ENCODE assay signal across 1 cellular context in the genomic region with DNA sequence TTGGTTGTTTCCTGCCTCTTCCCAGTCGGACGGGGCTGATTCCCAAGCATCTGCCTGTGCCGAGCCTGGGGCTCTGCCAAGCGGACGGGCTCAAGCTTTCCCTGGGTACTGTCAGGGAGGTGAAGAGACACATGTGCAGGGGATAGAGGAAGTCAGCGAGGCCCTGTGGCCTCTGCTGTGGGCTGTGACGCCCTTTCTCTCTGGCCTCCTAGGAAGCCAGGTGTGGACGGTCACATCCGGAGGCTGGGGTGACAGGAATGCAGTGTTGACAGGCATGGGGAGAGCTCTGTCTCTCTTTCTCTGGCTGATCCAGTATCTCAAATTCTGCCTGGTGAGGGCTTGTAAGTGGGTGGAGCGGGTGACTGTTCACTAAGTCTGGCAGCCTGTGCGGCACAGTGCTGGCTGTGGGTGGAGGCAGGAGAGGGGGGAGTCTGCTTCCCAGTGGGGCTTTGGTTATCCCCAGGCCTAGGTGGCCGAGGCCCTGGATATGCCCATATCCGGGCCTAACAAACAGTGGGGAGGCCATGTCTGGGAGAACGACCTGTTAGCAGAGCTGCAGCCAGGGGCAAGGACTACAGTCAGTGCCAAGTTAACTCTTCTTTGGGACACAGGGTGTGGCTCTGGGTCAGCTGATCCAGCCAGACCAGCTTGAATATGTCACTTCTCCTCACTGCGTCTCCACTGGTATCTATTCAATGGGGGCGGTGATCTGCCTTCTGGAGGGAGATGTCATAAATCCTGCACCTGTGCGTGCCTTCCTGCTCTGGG.
TF ChIP-seq lines count a peak whose summit lies in the region.

No MANE protein-coding gene starts in this region.

TF ChIP-seq in neural cell, 6 proteins besides CTCF, POLR2A, EP300 and RAD21 (continued from another document):
- no peak for TF ChIP-seq SMC3 (conservative IDR thresholded peaks at IDR 0.05; ENCODE audit: poor library complexity)
